1 cellular context compared by ENCODE assay signal in the genomic region with DNA sequence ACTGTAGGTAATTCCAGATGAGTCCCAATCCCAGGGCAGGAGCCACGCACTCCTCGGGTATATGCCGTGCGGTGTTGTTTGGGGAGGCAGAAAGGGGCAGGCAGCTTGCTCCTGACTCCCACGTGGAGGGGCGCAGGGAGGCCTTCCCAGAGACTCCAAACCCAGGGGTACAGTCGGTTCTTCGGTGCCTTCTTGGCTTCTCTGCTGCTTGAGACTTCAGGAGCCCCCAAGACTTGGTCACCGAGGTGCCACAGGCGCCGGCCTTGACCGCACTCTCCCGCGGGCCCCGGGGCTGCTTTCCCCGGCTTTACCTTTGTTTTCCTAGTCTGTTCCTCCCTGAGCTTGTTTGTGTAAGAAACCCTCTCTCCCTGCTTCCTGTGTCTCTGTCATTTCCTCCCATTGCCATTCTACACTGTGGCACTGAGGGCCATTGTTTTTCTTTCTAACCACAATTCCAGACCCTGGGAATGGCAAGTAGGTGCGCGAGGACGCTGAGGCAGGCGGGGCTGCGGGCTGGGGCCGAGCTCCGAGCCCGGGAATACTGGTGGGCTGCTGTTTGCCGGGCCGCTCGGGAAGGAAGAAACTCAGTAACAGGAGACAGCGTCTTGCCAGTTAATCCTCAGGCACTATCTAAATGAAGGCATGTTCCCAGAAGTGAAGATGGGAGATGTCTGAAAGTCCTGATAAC.
TF ChIP-seq lines count a peak whose summit lies in the region.

No MANE protein-coding gene starts in this region.

TF ChIP-seq in GM23338, 12 proteins besides CTCF, POLR2A, EP300 and RAD21 (continued from another document):
- TF ChIP-seq, protein P1, sequence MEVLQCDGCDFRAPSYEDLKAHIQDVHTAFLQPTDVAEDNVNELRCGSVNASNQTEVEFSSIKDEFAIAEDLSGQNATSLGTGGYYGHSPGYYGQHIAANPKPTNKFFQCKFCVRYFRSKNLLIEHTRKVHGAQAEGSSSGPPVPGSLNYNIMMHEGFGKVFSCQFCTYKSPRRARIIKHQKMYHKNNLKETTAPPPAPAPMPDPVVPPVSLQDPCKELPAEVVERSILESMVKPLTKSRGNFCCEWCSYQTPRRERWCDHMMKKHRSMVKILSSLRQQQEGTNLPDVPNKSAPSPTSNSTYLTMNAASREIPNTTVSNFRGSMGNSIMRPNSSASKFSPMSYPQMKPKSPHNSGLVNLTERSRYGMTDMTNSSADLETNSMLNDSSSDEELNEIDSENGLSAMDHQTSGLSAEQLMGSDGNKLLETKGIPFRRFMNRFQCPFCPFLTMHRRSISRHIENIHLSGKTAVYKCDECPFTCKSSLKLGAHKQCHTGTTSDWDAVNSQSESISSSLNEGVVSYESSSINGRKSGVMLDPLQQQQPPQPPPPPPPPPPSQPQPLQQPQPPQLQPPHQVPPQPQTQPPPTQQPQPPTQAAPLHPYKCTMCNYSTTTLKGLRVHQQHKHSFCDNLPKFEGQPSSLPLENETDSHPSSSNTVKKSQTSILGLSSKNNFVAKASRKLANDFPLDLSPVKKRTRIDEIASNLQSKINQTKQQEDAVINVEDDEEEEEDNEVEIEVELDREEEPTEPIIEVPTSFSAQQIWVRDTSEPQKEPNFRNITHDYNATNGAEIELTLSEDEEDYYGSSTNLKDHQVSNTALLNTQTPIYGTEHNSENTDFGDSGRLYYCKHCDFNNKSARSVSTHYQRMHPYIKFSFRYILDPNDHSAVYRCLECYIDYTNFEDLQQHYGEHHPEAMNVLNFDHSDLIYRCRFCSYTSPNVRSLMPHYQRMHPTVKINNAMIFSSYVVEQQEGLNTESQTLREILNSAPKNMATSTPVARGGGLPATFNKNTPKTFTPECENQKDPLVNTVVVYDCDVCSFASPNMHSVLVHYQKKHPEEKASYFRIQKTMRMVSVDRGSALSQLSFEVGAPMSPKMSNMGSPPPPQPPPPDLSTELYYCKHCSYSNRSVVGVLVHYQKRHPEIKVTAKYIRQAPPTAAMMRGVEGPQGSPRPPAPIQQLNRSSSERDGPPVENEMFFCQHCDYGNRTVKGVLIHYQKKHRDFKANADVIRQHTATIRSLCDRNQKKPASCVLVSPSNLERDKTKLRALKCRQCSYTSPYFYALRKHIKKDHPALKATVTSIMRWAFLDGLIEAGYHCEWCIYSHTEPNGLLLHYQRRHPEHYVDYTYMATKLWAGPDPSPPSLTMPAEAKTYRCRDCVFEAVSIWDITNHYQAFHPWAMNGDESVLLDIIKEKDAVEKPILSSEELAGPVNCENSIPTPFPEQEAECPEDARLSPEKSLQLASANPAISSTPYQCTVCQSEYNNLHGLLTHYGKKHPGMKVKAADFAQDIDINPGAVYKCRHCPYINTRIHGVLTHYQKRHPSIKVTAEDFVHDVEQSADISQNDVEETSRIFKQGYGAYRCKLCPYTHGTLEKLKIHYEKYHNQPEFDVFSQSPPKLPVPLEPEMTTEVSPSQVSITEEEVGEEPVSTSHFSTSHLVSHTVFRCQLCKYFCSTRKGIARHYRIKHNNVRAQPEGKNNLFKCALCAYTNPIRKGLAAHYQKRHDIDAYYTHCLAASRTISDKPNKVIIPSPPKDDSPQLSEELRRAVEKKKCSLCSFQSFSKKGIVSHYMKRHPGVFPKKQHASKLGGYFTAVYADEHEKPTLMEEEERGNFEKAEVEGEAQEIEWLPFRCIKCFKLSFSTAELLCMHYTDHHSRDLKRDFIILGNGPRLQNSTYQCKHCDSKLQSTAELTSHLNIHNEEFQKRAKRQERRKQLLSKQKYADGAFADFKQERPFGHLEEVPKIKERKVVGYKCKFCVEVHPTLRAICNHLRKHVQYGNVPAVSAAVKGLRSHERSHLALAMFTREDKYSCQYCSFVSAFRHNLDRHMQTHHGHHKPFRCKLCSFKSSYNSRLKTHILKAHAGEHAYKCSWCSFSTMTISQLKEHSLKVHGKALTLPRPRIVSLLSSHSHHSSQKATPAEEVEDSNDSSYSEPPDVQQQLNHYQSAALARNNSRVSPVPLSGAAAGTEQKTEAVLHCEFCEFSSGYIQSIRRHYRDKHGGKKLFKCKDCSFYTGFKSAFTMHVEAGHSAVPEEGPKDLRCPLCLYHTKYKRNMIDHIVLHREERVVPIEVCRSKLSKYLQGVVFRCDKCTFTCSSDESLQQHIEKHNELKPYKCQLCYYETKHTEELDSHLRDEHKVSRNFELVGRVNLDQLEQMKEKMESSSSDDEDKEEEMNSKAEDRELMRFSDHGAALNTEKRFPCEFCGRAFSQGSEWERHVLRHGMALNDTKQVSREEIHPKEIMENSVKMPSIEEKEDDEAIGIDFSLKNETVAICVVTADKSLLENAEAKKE (CRISPR knock-in tag; IDR thresholded peaks at IDR 0.05) = no peak
- TF ChIP-seq, protein P2, sequence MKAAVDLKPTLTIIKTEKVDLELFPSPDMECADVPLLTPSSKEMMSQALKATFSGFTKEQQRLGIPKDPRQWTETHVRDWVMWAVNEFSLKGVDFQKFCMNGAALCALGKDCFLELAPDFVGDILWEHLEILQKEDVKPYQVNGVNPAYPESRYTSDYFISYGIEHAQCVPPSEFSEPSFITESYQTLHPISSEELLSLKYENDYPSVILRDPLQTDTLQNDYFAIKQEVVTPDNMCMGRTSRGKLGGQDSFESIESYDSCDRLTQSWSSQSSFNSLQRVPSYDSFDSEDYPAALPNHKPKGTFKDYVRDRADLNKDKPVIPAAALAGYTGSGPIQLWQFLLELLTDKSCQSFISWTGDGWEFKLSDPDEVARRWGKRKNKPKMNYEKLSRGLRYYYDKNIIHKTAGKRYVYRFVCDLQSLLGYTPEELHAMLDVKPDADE (IDR thresholded peaks at IDR 0.05) = no peak
